ENCODE assay signal across 8 cellular contexts in genomic region chr6:53335224-53335994, GRCh38. TPM values are rescaled to one million over a fixed set of nuclear protein-coding genes. Genes with fewer than 3 reads are reported as not detected.
A peak's percentile ranks its signal among the peaks of the same experiment; 100 is the strongest.
DNase-seq lines count a peak whose midpoint lies in the region; ATAC-seq and TF ChIP-seq lines count a peak whose summit lies in the region.

No MANE protein-coding gene starts in this region.

- ATAC-seq in GM19467 (IDR thresholded peaks at IDR 0.05; ENCODE audit: unreplicated experiment), result peak; percentile 82
- peak; percentile 85 for ATAC-seq in HG03571 (IDR thresholded peaks at IDR 0.05; ENCODE audit: unreplicated experiment)
- peak; percentile 80 for ATAC-seq in activated CD8-positive, alpha-beta memory T cell treated with anti-CD3 and anti-CD28 coated beads, Interleukin-2, amount 10 ng/mL, durations not matched to agents 7 days and 5 days
- peak; percentile 42 to 58 (median 52) for ATAC-seq in right lobe of liver

- H3K27me3 ChIP-seq in right lobe of liver, result no peaks in the 10 kb centered on the region

- TF ChIP-seq CTCF in right lobe of liver (IDR thresholded peaks at IDR 0.05), result no peak

- no peak for TF ChIP-seq POLR2A in right lobe of liver (IDR thresholded peaks at IDR 0.05)

- no peak overlapping the region for H3K4me3 ChIP-seq in right lobe of liver

- DNase-seq in CD1c-positive myeloid dendritic cell (ENCODE audit: extremely low spot score), result peak; percentile 50
- peak; percentile 83 for DNase-seq in activated CD8-positive, alpha-beta memory T cell treated with anti-CD3 and anti-CD28 coated beads, Interleukin-2, amount 10 ng/mL, durations not matched to agents 7 days and 5 days
- no peak for DNase-seq in right lobe of liver
- DNase-seq in stimulated activated naive CD4-positive, alpha-beta T cell treated with Interleukin-2 at 50 U/mL for 16 hours (lab: John Stamatoyannopoulos, UW), result peak; percentile 69
- no peak for DNase-seq in AG08395 (ENCODE audit: low spot score)
- DNase-seq in posterior vena cava (ENCODE audit: low spot score), result no peak

- H3K4me1 Mint-ChIP-seq in activated CD8-positive, alpha-beta memory T cell treated with anti-CD3 and anti-CD28 coated beads, Interleukin-2, amount 10 ng/mL, durations not matched to agents 7 days and 5 days, result peaks cover 82% of the 10 kb centered on the region

- H3K27me3 Mint-ChIP-seq in activated CD8-positive, alpha-beta memory T cell treated with anti-CD3 and anti-CD28 coated beads, Interleukin-2, amount 10 ng/mL, durations not matched to agents 7 days and 5 days, result no peaks in the 10 kb centered on the region

- H3K4me3 Mint-ChIP-seq in activated CD8-positive, alpha-beta memory T cell treated with anti-CD3 and anti-CD28 coated beads, Interleukin-2, amount 10 ng/mL, durations not matched to agents 7 days and 5 days, result peak overlapping the region; percentile 80

- intact Hi-C loops in right lobe of liver (cut with DNase I) (no loop called here), posterior vena cava (cut with DNase I) (no loop called here)

- no peaks in the 10 kb centered on the region for H3K9me3 Mint-ChIP-seq in activated CD8-positive, alpha-beta memory T cell treated with anti-CD3 and anti-CD28 coated beads, Interleukin-2, amount 10 ng/mL, durations not matched to agents 7 days and 5 days (ENCODE audit: low read depth)

- H3K4me1 ChIP-seq in right lobe of liver, result peaks cover 0 to 40% (median 0%) of the 10 kb centered on the region in 4 donors

- CTCF ChIA-PET in activated CD8-positive, alpha-beta memory T cell treated with anti-CD3 and anti-CD28 coated beads, Interleukin-2, amount 10 ng/mL, durations not matched to agents 7 days and 5 days (lab: Charles Lee), result interaction anchor here (0.9 to 2.3 kb wide), 4 partner anchors 9 to 20 kb away, joined by 3 to 13 read pairs (median 4); no protein-coding TSS in a partner anchor

- H3K9me3 ChIP-seq in right lobe of liver, result no peaks in the 10 kb centered on the region

- H3K36me3 ChIP-seq in right lobe of liver, result no peaks in the 10 kb centered on the region

- H3K27ac Mint-ChIP-seq in activated CD8-positive, alpha-beta memory T cell treated with anti-CD3 and anti-CD28 coated beads, Interleukin-2, amount 10 ng/mL, durations not matched to agents 7 days and 5 days, result peak overlapping the region; percentile 98

- peak overlapping the region in 2 of 3 donors; percentile 8 to 25 for H3K27ac ChIP-seq in right lobe of liver

- WGBS in right lobe of liver (ENCODE audit: insufficient coverage, low coverage, low lambda C conversion rate, missing lambda C conversion rate), result 47% methylated on average over 9 of the region's 12 CpGs

- H3K36me3 Mint-ChIP-seq in activated CD8-positive, alpha-beta memory T cell treated with anti-CD3 and anti-CD28 coated beads, Interleukin-2, amount 10 ng/mL, durations not matched to agents 7 days and 5 days, result peaks cover 37% of the 10 kb centered on the region

RNA-seq across cellular contexts. Expression of gene ELOVL5, which starts 13.3 kb away (rescaled TPM):
- 100 to 1,000 TPM; 113 to 117 TPM for total RNA-seq in activated CD8-positive, alpha-beta memory T cell treated with anti-CD3 and anti-CD28 coated beads, Interleukin-2, amount 10 ng/mL, durations not matched to agents 7 days and 5 days
- 100 to 1,000 TPM in 1 of 6 experiments, 10 to 100 TPM in 5; 48.5 to 117 (median 55.7) TPM for total RNA-seq in right lobe of liver
- 10 to 100 TPM; 52.2 to 54.0 TPM for total RNA-seq in posterior vena cava

Comparison
In these comparisons a context has a peak if more than half of its experiments do, and no peak if none do; other contexts are left out.
1. DNase-seq: peak in CD1c-positive myeloid dendritic cell (single experiment), activated CD8-positive, alpha-beta memory T cell treated with anti-CD3 and anti-CD28 coated beads, Interleukin-2, amount 10 ng/mL, durations not matched to agents 7 days and 5 days (single experiment) and stimulated activated naive CD4-positive, alpha-beta T cell treated with Interleukin-2 at 50 U/mL for 16 hours (single experiment); none in right lobe of liver (0 of 3), AG08395 (single experiment) and posterior vena cava (single experiment).
2. Peak in every context shown above with its lines, with median percentiles within 50 percentile points of each other: ATAC-seq.